Comparison of ENCODE assay signal across 20 cellular contexts in genomic region chr2:191018048-191018447, GRCh38. TPM values are rescaled to one million over a fixed set of nuclear protein-coding genes. Genes with fewer than 3 reads are reported as not detected.
DNase-seq lines count a peak whose midpoint lies in the region; ATAC-seq, FAIRE-seq and TF ChIP-seq lines count a peak whose summit lies in the region.
"Had no signal": no experiment of that assay in that cellular context is flagged by ENCODE, and none has a peak within 500 bp of the region (broad histone marks: within the 10 kb centered on the region; RNA-seq: fewer than 3 reads in every experiment).

No MANE protein-coding gene starts in this region.

- H3K4me1 ChIP-seq in HepG2 (ENCODE audit: insufficient read depth, low read length), result peaks cover 45% of the 10 kb centered on the region
- peaks cover 0 to 12% (median under 1%) of the 10 kb centered on the region in 4 donors for H3K4me1 ChIP-seq in right lobe of liver
- peaks cover 16% of the 10 kb centered on the region for H3K4me1 ChIP-seq in IMR-90 (ENCODE audit: control insufficient read depth, insufficient read depth, low read length)
- H3K4me1 ChIP-seq in spleen, result peaks cover 32 to 73% (median 52%) of the 10 kb centered on the region in 6 donors

- TF ChIP-seq CTCF in HepG2 (CRISPR knock-in tag; IDR thresholded peaks at IDR 0.05), result no peak
- TF ChIP-seq CTCF in right lobe of liver (IDR thresholded peaks at IDR 0.05), result no peak
- no peak for TF ChIP-seq CTCF in IMR-90 (conservative IDR thresholded peaks at IDR 0.05; ENCODE audit: low read depth, low read length)
- no peak for TF ChIP-seq CTCF in spleen (IDR thresholded peaks at IDR 0.05 in 8 of 11, conservative IDR thresholded peaks at IDR 0.05 in 3 of 11)

- H3K9me3 Mint-ChIP-seq in central memory CD8-positive, alpha-beta T cell, result no peaks in the 10 kb centered on the region
- H3K9me3 Mint-ChIP-seq: effector memory CD8-positive, alpha-beta T cell; neural progenitor cell; type B pancreatic cell had no signal

- no peak for DNase-seq in HepG2 (ENCODE audit: low spot score)
- DNase-seq in right lobe of liver, result no peak
- DNase-seq in IMR-90, result peak; percentile 35
- DNase-seq in central memory CD8-positive, alpha-beta T cell (ENCODE audit: low spot score in 2 of 2), result no peak
- no peak for DNase-seq in spleen
- no peak for DNase-seq in NCI-H1048 (lab: John Stamatoyannopoulos, UW)
- no peak for DNase-seq in urothelium cell line (ENCODE audit: low spot score)
- no peak for DNase-seq in NCI-H1436 treated with DMSO at 0.1 percent for 48 hours (lab: John Stamatoyannopoulos, UW)
- DNase-seq: activated CD4-positive, CD25-positive, alpha-beta regulatory T cell; effector memory CD8-positive, alpha-beta T cell; left colon; NCI-H1105 treated with DMSO at 0.1 percent for 48 hours; NCI-H510A; Peyer's patch; small intestine; stimulated activated CD4-positive, alpha-beta T cell treated with anti-CD3 and anti-CD28 coated beads, Interleukin-4, amount 100 ng/mL, for 1 hour; stomach; T1000 had no signal

- H3K23ac ChIP-seq in IMR-90 (ENCODE audit: low read depth, low read length), result no peak overlapping the region

- H3K9ac ChIP-seq in HepG2 (ENCODE audit: insufficient read depth, low read depth, low read length) (no peak overlapping the region), IMR-90 (ENCODE audit: low read depth, low read length) (no peak overlapping the region)
- H3K9ac ChIP-seq: neural progenitor cell had no signal

- H3K36me3 Mint-ChIP-seq in central memory CD8-positive, alpha-beta T cell (ENCODE audit: insufficient read depth), result no peaks in the 10 kb centered on the region
- H3K36me3 Mint-ChIP-seq: neural progenitor cell, type B pancreatic cell had no signal

- H2AFZ ChIP-seq in HepG2 (ENCODE audit: low read length), result no peak overlapping the region
- no peak overlapping the region for H2AFZ ChIP-seq in IMR-90 (replicated peaks; ENCODE audit: low read length, poor library complexity)
- H2AFZ ChIP-seq: neural progenitor cell had no signal

- BruUV-seq in HepG2 (replicated peaks; lab: Mats Ljungman, UMichigan) (no TSS peak), IMR-90 (replicated peaks; lab: Mats Ljungman, UMichigan) (no TSS peak)

- no peak for TF ChIP-seq POLR2A in HepG2 (IDR thresholded peaks at IDR 0.05; ENCODE audit: insufficient read depth in 1 of 2, low read depth in 2 of 2, low read length in 2 of 2)
- no peak for TF ChIP-seq POLR2A in right lobe of liver (IDR thresholded peaks at IDR 0.05)
- TF ChIP-seq POLR2A in IMR-90 (IDR thresholded peaks at IDR 0.05; ENCODE audit: low read depth, low read length), result no peak
- TF ChIP-seq POLR2A in spleen (IDR thresholded peaks at IDR 0.05), result no peak

- H2AK5ac ChIP-seq in IMR-90 (ENCODE audit: low read depth, low read length), result no peak overlapping the region

- no peak overlapping the region for H2BK20ac ChIP-seq in IMR-90 (ENCODE audit: low read depth, low read length)

- H3K9me3 ChIP-seq in HepG2 (ENCODE audit: low read length), result no peaks in the 10 kb centered on the region
- no peaks in the 10 kb centered on the region for H3K9me3 ChIP-seq in right lobe of liver
- no peaks in the 10 kb centered on the region for H3K9me3 ChIP-seq in IMR-90 (ENCODE audit: control insufficient read depth, insufficient read depth, low read length)
- H3K9me3 ChIP-seq in spleen, result no peaks in the 10 kb centered on the region
- H3K9me3 ChIP-seq: Peyer's patch, stomach had no signal

- dilution Hi-C loops in IMR-90 (cut with HindIII; ENCODE audit: low sequenced_read_pairs, unreplicated experiment), result no loop called here

- no peak for TF ChIP-seq EP300 in HepG2 (IDR thresholded peaks at IDR 0.05; ENCODE audit: low read depth in 2 of 2, low read length in 2 of 2)
- TF ChIP-seq EP300 in HepG2 (CRISPR knock-in tag; IDR thresholded peaks at IDR 0.05; ENCODE audit: borderline replicate concordance), result no peak

- TF ChIP-seq RAD21 in HepG2 (CRISPR knock-in tag; IDR thresholded peaks at IDR 0.05) (no peak), IMR-90 (IDR thresholded peaks at IDR 0.05; ENCODE audit: low read length) (no peak)

- H3K27ac ChIP-seq in HepG2 (ENCODE audit: extremely low read length, insufficient read depth, low read length) (no peak overlapping the region), right lobe of liver (no peak overlapping the region), IMR-90 (ENCODE audit: insufficient read depth, low read length) (no peak overlapping the region), spleen (peak overlapping the region in 5 of 8 donors; percentile 17 to 96 (median 94))
- H3K27ac ChIP-seq: neural progenitor cell, Peyer's patch, stomach had no signal

- H4K8ac ChIP-seq in IMR-90 (ENCODE audit: low read depth in 2 of 2, low read length in 2 of 2), result no peak overlapping the region

- H4K91ac ChIP-seq in IMR-90 (ENCODE audit: insufficient read depth, low read depth, low read length), result no peak overlapping the region

- ATAC-seq in HepG2 (no peak), right lobe of liver (no peak), IMR-90 (ENCODE audit: low read depth) (no peak)
- no peak for ATAC-seq in central memory CD8-positive, alpha-beta T cell (replicated peaks; ENCODE audit: extremely low read depth, poor library complexity, severe bottlenecking)
- ATAC-seq: effector memory CD8-positive, alpha-beta T cell; left colon had no signal

- POLR2A ChIA-PET in HepG2 (lab: Yijun Ruan, JAX), result no interaction called here
- POLR2A ChIA-PET in IMR-90 (lab: Charles Lee; ENCODE audit: unreplicated experiment), result no interaction called here

- H3K79me1 ChIP-seq in IMR-90 (ENCODE audit: low read depth in 1 of 2, low read length in 2 of 2), result peaks cover 10 to 37% of the 10 kb centered on the region in 2 experiments

- no peak overlapping the region for H2BK15ac ChIP-seq in IMR-90 (ENCODE audit: low read depth, low read length)

- peak overlapping the region; percentile 6 for H3K27ac Mint-ChIP-seq in central memory CD8-positive, alpha-beta T cell (ENCODE audit: low read depth)
- H3K27ac Mint-ChIP-seq: neural progenitor cell, type B pancreatic cell had no signal

- H3K27me3 Mint-ChIP-seq in central memory CD8-positive, alpha-beta T cell, result no peaks in the 10 kb centered on the region
- H3K27me3 Mint-ChIP-seq: effector memory CD8-positive, alpha-beta T cell had no signal

- no peak overlapping the region for H2BK120ac ChIP-seq in IMR-90 (ENCODE audit: low read depth, low read length)

- H3K36me3 ChIP-seq in HepG2 (replicated peaks in 1 of 2; ENCODE audit: control insufficient read depth in 1 of 2, insufficient read depth in 2 of 2, low read length in 2 of 2), result no peaks in the 10 kb centered on the region
- H3K36me3 ChIP-seq in right lobe of liver, result no peaks in the 10 kb centered on the region
- no peaks in the 10 kb centered on the region for H3K36me3 ChIP-seq in IMR-90 (ENCODE audit: control insufficient read depth, insufficient read depth, low read length)
- H3K36me3 ChIP-seq in spleen, result no peaks in the 10 kb centered on the region
- H3K36me3 ChIP-seq: neural progenitor cell, Peyer's patch, stomach had no signal

- H3K4me3 Mint-ChIP-seq in central memory CD8-positive, alpha-beta T cell, result peak overlapping the region; percentile 64
- H3K4me3 Mint-ChIP-seq: neural progenitor cell had no signal

- no peak overlapping the region for H3K56ac ChIP-seq in IMR-90 (ENCODE audit: extremely low read depth, insufficient read depth, low read length)

- 85% methylated on average over 1 of the region's 1 CpG for WGBS in HepG2 (ENCODE audit: low lambda C conversion rate)
- WGBS in right lobe of liver (ENCODE audit: insufficient coverage, low coverage, low lambda C conversion rate, missing lambda C conversion rate), result 82% methylated on average over 1 of the region's 1 CpG
- no CpG with 5 or more reads among the region's 1 CpG for WGBS in IMR-90 (ENCODE audit: extremely low coverage in 2 of 2, insufficient read length in 1 of 2), 2 experiments
- 80 to 97% (median 90%) methylated on average over 1 of the region's 1 CpG for whole genome bisulfite sequencing in spleen, 5 donors

- peaks cover 10% of the 10 kb centered on the region for H3K79me2 ChIP-seq in HepG2 (ENCODE audit: insufficient read depth, low read length)

- FAIRE-seq in HepG2 (lab: Jason Lieb, UNC) (no peak), urothelium cell line (lab: Jason Lieb, UNC) (no peak)
- FAIRE-seq: small intestine had no signal

- in situ Hi-C loops in HepG2 (cut with HindIII; ENCODE audit: extremely low pct_ligation_motif_present, low pct_unique_long_range_greater_than_20kb) (no loop called here), IMR-90 (cut with MboI; ENCODE audit: low sequenced_read_pairs) (no loop called here)

- H3K4ac ChIP-seq in IMR-90 (ENCODE audit: low read depth, low read length), result no peak overlapping the region

- H3K27me3 ChIP-seq in HepG2 (ENCODE audit: control insufficient read depth in 1 of 2, insufficient read depth in 2 of 2, low read length in 2 of 2), result peaks cover 0 to 7% of the 10 kb centered on the region in 2 experiments; a peak in 1 of 5 replicates
- H3K27me3 ChIP-seq in right lobe of liver, result no peaks in the 10 kb centered on the region
- H3K27me3 ChIP-seq in IMR-90 (ENCODE audit: control insufficient read depth, insufficient read depth, low read length), result no peaks in the 10 kb centered on the region
- no peaks in the 10 kb centered on the region for H3K27me3 ChIP-seq in spleen (replicated peaks in 1 of 7)
- H3K27me3 ChIP-seq: Peyer's patch, stomach had no signal

- CTCF ChIA-PET in HepG2 (lab: Yijun Ruan, JAX; ENCODE audit: low intra/inter-chr PET ratio, low total read pairs) (no interaction called here), IMR-90 (lab: Yijun Ruan, JAX) (no interaction called here)

- no peak overlapping the region for H2BK5ac ChIP-seq in IMR-90 (ENCODE audit: low read depth, low read length, poor library complexity, severe bottlenecking)

- H3K4me2 ChIP-seq in HepG2 (ENCODE audit: low read depth, low read length) (peak overlapping the region; percentile 52), IMR-90 (ENCODE audit: low read depth, low read length) (no peak overlapping the region)
- H3K4me2 ChIP-seq: neural progenitor cell had no signal

- peaks cover 5% of the 10 kb centered on the region for H3K4me1 Mint-ChIP-seq in central memory CD8-positive, alpha-beta T cell
- H3K4me1 Mint-ChIP-seq: neural progenitor cell had no signal

- intact Hi-C loops in HepG2 (cut with micrococcal nuclease; ENCODE audit: unreplicated experiment) (loop anchor here (10.0 kb wide), 2 partner anchors 203 to 683 kb away; no protein-coding TSS in a partner anchor), right lobe of liver (cut with DNase I) (no loop called here), IMR-90 (cut with micrococcal nuclease) (no loop called here), spleen (cut with DNase I; ENCODE audit: low total_unique reads) (no loop called here)

- H3K4me3 ChIP-seq in HepG2 (replicated peaks in 1 of 3; ENCODE audit: insufficient read depth in 1 of 3, low read depth in 2 of 3, low read length in 3 of 3) (0 out of 6 replicates have a peak overlapping the region, but pooled peaks of 1 of the 3 experiments have one; percentile 28), right lobe of liver (no peak overlapping the region), IMR-90 (ENCODE audit: insufficient read depth, low read depth, low read length) (no peak overlapping the region), spleen (no peak overlapping the region)
- H3K4me3 ChIP-seq: neural progenitor cell, Peyer's patch, stomach had no signal

- H4K5ac ChIP-seq in IMR-90 (ENCODE audit: low read depth, low read length), result no peak overlapping the region

- no peak overlapping the region for H3K18ac ChIP-seq in IMR-90 (ENCODE audit: low read depth, low read length)

- no peak overlapping the region for H3K14ac ChIP-seq in IMR-90 (replicated peaks; ENCODE audit: low read depth, low read length)

- no peaks in the 10 kb centered on the region for H4K20me1 ChIP-seq in HepG2 (ENCODE audit: insufficient read depth, low read length)
- H4K20me1 ChIP-seq in IMR-90 (ENCODE audit: insufficient read depth, low read length), result no peaks in the 10 kb centered on the region

- no peak overlapping the region for H2AK9ac ChIP-seq in IMR-90 (replicated peaks; ENCODE audit: low read depth, low read length, poor library complexity)

- peaks cover 15% of the 10 kb centered on the region; the same call in 1 of the 2 replicates for H3K9me1 ChIP-seq in IMR-90 (ENCODE audit: insufficient read depth, low read length)

RNA-seq across cellular contexts. Expression of gene STAT1, which starts 4.1 kb away (rescaled TPM):
- 59.6 and 90.6 TPM in 2 replicates for total RNA-seq in HepG2 (2016; rRNA removed; fragmentation: Illumina TruSeq; extraction: Trizol)
- total RNA-seq in HepG2 (2016; cell fraction: cytosol; rRNA removed; fragmentation: Illumina TruSeq; extraction: Trizol; ENCODE audit: low read depth), result 5.1 and 7.1 TPM in 2 replicates
- 57.7 and 86.9 TPM in 2 replicates for total RNA-seq in HepG2 (2016; cell fraction: insoluble cytoplasmic fraction; rRNA removed; fragmentation: Illumina TruSeq; extraction: Trizol)
- total RNA-seq in HepG2 (2016; cell fraction: membrane; rRNA removed; fragmentation: Illumina TruSeq; extraction: Trizol), result 19.3 and 19.4 TPM in 2 replicates
- total RNA-seq in HepG2 (2016; cell fraction: nucleus; rRNA removed; fragmentation: Illumina TruSeq; extraction: Trizol), result 57.3 and 58.4 TPM in 2 replicates
- polyA plus RNA-seq in HepG2 (2011; rRNA removed), result 20.3 and 21.8 TPM in 2 replicates
- 13.9 and 15.2 TPM in 2 replicates for polyA plus RNA-seq in HepG2 (2011; cell fraction: cytosol; rRNA removed)
- polyA plus RNA-seq in HepG2 (2011; cell fraction: nucleus; rRNA removed), result 22.3 and 28.1 TPM in 2 replicates
- polyA plus RNA-seq in HepG2 (2012), result 24.4 and 28.8 TPM in 2 replicates
- polyA plus RNA-seq in HepG2 (2016; cell fraction: cytosol; fragmentation: Illumina TruSeq; extraction: Trizol; ENCODE audit: low read depth), result 2.5 and 2.7 TPM in 2 replicates
- polyA plus RNA-seq in HepG2 (2016; cell fraction: insoluble cytoplasmic fraction; fragmentation: Illumina TruSeq; extraction: Trizol; ENCODE audit: low read depth), result 75.4 and 77.9 TPM in 2 replicates
- 8.3 and 8.6 TPM in 2 replicates for polyA plus RNA-seq in HepG2 (2016; cell fraction: membrane; fragmentation: Illumina TruSeq; extraction: Trizol; ENCODE audit: low read depth)
- polyA plus RNA-seq in HepG2 (2016; cell fraction: nucleus; fragmentation: Illumina TruSeq; extraction: Trizol; ENCODE audit: insufficient read depth, low read depth), result 42.8 and 45.3 TPM in 2 replicates
- 57.6 and 62.6 TPM in 2 replicates for polyA minus RNA-seq in HepG2 (2011; rRNA and poly(A)+ RNA removed; ENCODE audit: low replicate concordance)
- polyA minus RNA-seq in HepG2 (2011; cell fraction: cytosol; rRNA and poly(A)+ RNA removed), result 30.3 and 34.4 TPM in 2 replicates
- 84.8 and 99.3 TPM in 2 replicates for polyA minus RNA-seq in HepG2 (2011; cell fraction: nucleus; rRNA and poly(A)+ RNA removed)
- total RNA-seq in right lobe of liver, result 10 to 100 TPM; 28.9 to 72.3 (median 48.5) TPM
- total RNA-seq in IMR-90 (2012; rRNA removed), result 67.9 and 80.3 TPM in 2 replicates
- 42.6 and 43.2 TPM in 2 replicates for polyA plus RNA-seq in IMR-90 (2012; rRNA removed)
- polyA plus RNA-seq in IMR-90 (2012; cell fraction: cytosol; rRNA removed), result 17.3 and 19.3 TPM in 2 replicates
- polyA plus RNA-seq in IMR-90 (2012; cell fraction: nucleus; rRNA removed; ENCODE audit: low replicate concordance), result 17.0 and 40.3 TPM in 2 replicates
- 100 to 1,000 TPM in 6 of 7 donors, 10 to 100 TPM in 1; 98.0 to 246 (median 171) TPM for total RNA-seq in spleen
- polyA plus RNA-seq in spleen, result 10 to 100 TPM; 19.5 to 61.4 (median 25.6) TPM

Comparison
In these comparisons a context has a peak if more than half of its experiments do, and no peak if none do; other contexts are left out.
1. H3K27ac ChIP-seq: peak in spleen (5 of 8); none in HepG2 (single experiment), right lobe of liver (0 of 3) and IMR-90 (single experiment).